In the genomic region with DNA sequence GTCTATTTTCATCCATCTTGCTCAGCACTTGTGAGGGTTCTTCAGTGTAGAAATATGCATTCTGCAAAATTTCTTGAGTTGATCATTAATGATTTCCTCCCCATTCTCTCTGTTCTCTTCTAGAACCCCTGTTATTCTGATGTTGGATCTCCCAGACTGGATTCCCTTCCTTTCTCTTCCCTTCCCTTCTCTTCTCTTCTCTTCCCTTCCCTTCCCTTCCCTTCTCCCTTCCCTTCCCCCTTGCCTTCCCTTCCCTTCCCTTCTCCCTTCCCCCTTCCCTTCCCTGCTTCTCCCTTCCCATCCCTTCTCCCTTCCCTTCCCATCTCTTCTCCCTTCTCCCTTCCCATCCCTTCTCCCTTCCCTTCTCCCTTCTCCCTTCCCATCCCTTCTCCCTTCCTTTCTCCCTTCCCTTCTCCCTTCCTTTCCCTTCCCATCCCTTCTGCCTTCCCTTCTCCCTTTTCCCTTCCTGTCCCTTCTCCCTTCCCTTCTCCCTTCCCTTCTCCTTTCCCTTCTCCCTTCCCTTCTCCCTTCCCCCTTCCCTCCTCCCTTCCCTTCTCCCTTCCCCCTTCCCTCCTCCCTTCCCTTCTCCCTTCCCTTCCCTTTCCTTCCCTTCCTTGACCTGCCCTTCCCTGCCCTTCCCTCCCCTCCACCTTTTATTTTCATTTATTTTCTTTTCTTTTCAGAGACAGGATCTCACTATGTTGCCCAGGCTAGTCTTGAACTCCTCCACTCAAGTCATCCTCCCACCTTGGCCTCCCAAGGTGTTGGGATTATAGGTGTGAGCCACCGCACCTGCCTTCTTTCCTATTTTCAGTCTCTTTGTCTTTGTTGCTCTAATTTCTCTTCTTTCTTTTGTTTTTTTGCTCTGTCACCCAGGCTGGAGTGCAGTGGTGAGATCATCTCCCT, we compare ENCODE assay signal across 15 cellular contexts.
"Had no signal": no experiment of that assay in that cellular context is flagged by ENCODE, and none has a peak within 500 bp of the region (broad histone marks: within the 10 kb centered on the region; RNA-seq: fewer than 3 reads in every experiment).

No MANE protein-coding gene starts in this region.

- FAIRE-seq: endothelial cell of umbilical vein, frontal cortex, kidney had no signal

- H3K27ac ChIP-seq: ascending aorta, cardiac muscle cell, colonic mucosa, left ventricle myocardium inferior, testis, vagina had no signal

- H3K4me1 ChIP-seq: colonic mucosa, testis, vagina had no signal

- H3K9me3 Mint-ChIP-seq: activated T-cell treated with anti-CD3 and anti-CD28 coated beads, Interleukin-2, amount 50 U/mL, for 4 hours; nephron; stimulated activated naive CD8-positive, alpha-beta T cell treated with anti-CD3 and anti-CD28 coated beads, Interleukin-15, amount 100 ng/mL, for 72 hours had no signal

- DNase-seq: activated T-cell treated with anti-CD3 and anti-CD28 coated beads, Interleukin-2, amount 50 U/mL, for 4 hours; colonic mucosa; effector CD4-positive, alpha-beta T cell; kidney; left ventricle myocardium inferior; stimulated activated CD4-positive, alpha-beta T cell treated with anti-CD3 and anti-CD28 coated beads, Interleukin-4, amount 100 ng/mL, for 1 hour; stimulated activated CD8-positive, alpha-beta memory T cell treated with anti-CD3 and anti-CD28 coated beads, Interleukin-4, amount 100 ng/mL, for 48 hours; stimulated activated naive CD8-positive, alpha-beta T cell treated with anti-CD3 and anti-CD28 coated beads, Interleukin-15, amount 100 ng/mL, for 72 hours; testis had no signal

- H3K4me3 ChIP-seq: ascending aorta, cardiac muscle cell, colonic mucosa, left ventricle myocardium inferior, testis, vagina had no signal

- H3K36me3 ChIP-seq: ascending aorta, cardiac muscle cell, colonic mucosa, left ventricle myocardium inferior, vagina had no signal

- H3K9me3 ChIP-seq: ascending aorta, colonic mucosa, left ventricle myocardium inferior, testis, vagina had no signal

- H3K4me3 Mint-ChIP-seq: activated T-cell treated with anti-CD3 and anti-CD28 coated beads, Interleukin-2, amount 50 U/mL, for 4 hours; nephron; stimulated activated naive CD8-positive, alpha-beta T cell treated with anti-CD3 and anti-CD28 coated beads, Interleukin-15, amount 100 ng/mL, for 72 hours had no signal

- H3K27me3 ChIP-seq: ascending aorta, cardiac muscle cell, colonic mucosa, testis, vagina had no signal
